Comparison of ENCODE assay signal across 21 cellular contexts in the genomic region with DNA sequence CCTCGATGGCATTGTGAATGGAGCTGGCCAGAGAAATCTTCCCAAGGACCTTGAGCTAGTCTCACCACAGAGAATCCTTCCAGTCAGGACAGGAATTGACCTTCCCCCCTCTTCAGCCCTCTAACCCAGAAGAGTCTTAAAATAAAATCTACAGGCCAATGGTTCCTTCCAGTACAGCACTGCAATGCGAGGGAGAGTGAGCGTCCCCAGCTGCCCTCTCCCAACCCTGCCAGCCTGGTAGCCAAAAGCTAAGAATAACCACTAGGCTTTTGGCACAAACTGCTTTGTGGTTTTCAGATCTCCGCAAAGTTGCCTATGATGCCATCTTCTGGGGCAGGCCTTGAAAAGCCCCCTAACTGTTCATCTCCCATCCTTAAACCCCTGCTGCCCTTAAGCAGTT.
"Had no signal": no experiment of that assay in that cellular context is flagged by ENCODE, and none has a peak within 500 bp of the region (broad histone marks: within the 10 kb centered on the region; RNA-seq: fewer than 3 reads in every experiment).

No MANE protein-coding gene starts in this region.

- DNase-seq: activated CD4-positive, alpha-beta T cell treated with anti-CD3 and anti-CD28 coated beads, Interleukin-2, amount 10 ng/mL, durations not matched to agents 7 days and 5 days; activated CD4-positive, CD25-positive, alpha-beta regulatory T cell treated with anti-CD3 and anti-CD28 coated beads, Interleukin-2, amount 50 U/mL, for 72 hours; activated CD8-positive, alpha-beta memory T cell treated with anti-CD3 and anti-CD28 coated beads, Interleukin-2, amount 10 ng/mL, durations not matched to agents 7 days and 5 days; activated CD8-positive, alpha-beta T cell treated with anti-CD3 and anti-CD28 coated beads for 36 hours; activated effector memory CD4-positive, alpha-beta T cell treated with anti-CD3 and anti-CD28 coated beads, Interleukin-2, amount 50 U/mL, for 16 hours; activated naive CD4-positive, alpha-beta T cell treated with anti-CD3 and anti-CD28 coated beads, Interleukin-2, amount 10 ng/mL, durations not matched to agents 7 days and 5 days; activated T-cell treated with anti-CD3 and anti-CD28 coated beads for 4 hours; body of pancreas; dermis blood vessel endothelial cell; effector memory CD4-positive, alpha-beta T cell; islet precursor cell; pancreas; sigmoid colon; spleen; stimulated activated CD4-positive, alpha-beta T cell treated with anti-CD3 and anti-CD28 coated beads, Interleukin-4, amount 100 ng/mL, for 24 hours; stimulated activated naive CD4-positive, alpha-beta T cell treated with Interleukin-2 at 50 U/mL for 16 hours; T-cell; upper lobe of left lung; WERI-Rb-1 had no signal

- H3K4me1 ChIP-seq: body of pancreas, pancreas, sigmoid colon had no signal

- H3K27ac ChIP-seq: body of pancreas, cardiac muscle cell, pancreas, sigmoid colon, spleen, upper lobe of left lung, WERI-Rb-1 had no signal

- H3K36me3 ChIP-seq: cardiac muscle cell, pancreas, sigmoid colon, spleen, upper lobe of left lung, WERI-Rb-1 had no signal

- H3K27me3 ChIP-seq: body of pancreas, cardiac muscle cell, pancreas, sigmoid colon, spleen, upper lobe of left lung had no signal

- H3K4me3 ChIP-seq: body of pancreas, cardiac muscle cell, pancreas, sigmoid colon, spleen, upper lobe of left lung had no signal

- ATAC-seq: activated CD8-positive, alpha-beta memory T cell treated with anti-CD3 and anti-CD28 coated beads, Interleukin-2, amount 10 ng/mL, durations not matched to agents 7 days and 5 days; activated CD8-positive, alpha-beta T cell treated with anti-CD3 and anti-CD28 coated beads for 36 hours; body of pancreas; natural killer cell treated with Interleukin-12 subunit alpha and Interleukin-12 subunit beta and Interleukin-15 and Interleukin-18, amount 100 ng/mL, for 72 hours; pancreas; T-cell had no signal

- H3K9me3 ChIP-seq: body of pancreas, pancreas, sigmoid colon, spleen, upper lobe of left lung had no signal
